ENCODE assay signal across 8 cellular contexts in the genomic region with DNA sequence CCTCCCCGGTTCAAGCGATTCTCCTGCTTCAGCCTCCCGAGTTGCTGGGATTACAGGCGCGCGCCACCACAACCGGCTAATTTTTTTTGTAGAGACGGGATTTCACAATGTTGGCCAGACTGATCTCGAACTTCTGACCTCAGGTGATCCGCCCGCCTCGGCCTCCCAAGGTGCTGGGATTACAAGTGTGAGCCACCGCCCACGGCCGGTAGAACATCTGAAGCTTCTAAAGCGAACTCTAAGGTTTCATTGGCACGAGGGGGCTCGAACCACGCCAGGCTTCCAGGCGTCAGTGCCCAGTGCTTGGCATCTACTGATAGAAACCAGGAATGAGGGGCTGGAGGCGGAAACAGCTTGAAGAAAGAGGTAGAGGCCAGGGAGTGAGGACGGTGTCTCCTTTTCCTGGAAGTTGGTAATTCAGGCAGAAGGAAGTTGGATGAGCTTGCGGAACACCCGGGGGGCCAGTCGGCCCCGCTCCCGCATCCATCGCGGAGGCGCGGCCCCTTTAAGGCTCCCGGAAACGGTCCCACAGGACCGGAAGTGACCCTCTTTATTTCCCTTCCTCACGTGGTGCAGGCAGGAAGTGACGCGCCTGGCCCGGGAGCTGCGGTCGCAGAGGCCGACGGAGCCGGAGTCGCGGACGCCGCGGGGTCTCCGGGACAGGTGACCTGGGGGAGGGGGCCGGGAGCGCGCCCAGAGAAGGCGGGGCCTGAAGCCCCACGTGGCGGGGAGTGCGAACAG. TPM values are rescaled to one million over a fixed set of nuclear protein-coding genes. Genes with fewer than 3 reads are reported as not detected.
DNase-seq lines count a peak whose midpoint lies in the region; ATAC-seq lines count a peak whose summit lies in the region.

A gene (plus strand): TSS at position 579 of the 741 bp plus-strand sequence. CDS start 1,876 bp downstream, outside the sequence.

- peaks cover 19 to 39% (median 32%) of the 10 kb centered on the region in 11 experiments; a peak in 18 of 22 replicates for H4K20me1 ChIP-seq in BLaER1 treated with 17β-estradiol and CSF1 and Interleukin-3, amounts not matched to agents 10 nM and 100 nM

- peak; percentile 97 for DNase-seq in GM19240 (ENCODE audit: insufficient read length, low spot score)
- DNase-seq in NCI-H524 (lab: John Stamatoyannopoulos, UW), result peak; percentile 96 to 98
- peak; percentile 85 for DNase-seq in activated CD4-positive, alpha-beta T cell treated with anti-CD3 and anti-CD28 coated beads, Interleukin-2, amount 50 U/mL, for 1 hour
- peak; percentile 99 for DNase-seq in ecto neural progenitor cell (ENCODE audit: low spot score)
- DNase-seq in lung microvascular endothelial cell (ENCODE audit: low read depth in 2 of 2), result peak; percentile 95 to 99
- DNase-seq in stimulated activated CD8-positive, alpha-beta memory T cell treated with anti-CD3 and anti-CD28 coated beads, Interleukin-12 subunit alpha, Interleukin-12 subunit beta, amount 100 ng/mL, for 24 hours (ENCODE audit: extremely low read depth), result peak; percentile 86

- H3K36me3 ChIP-seq in BLaER1 treated with 17β-estradiol and CSF1 and Interleukin-3, amounts not matched to agents 10 nM and 100 nM, result peaks cover 27 to 32% (median 30%) of the 10 kb centered on the region in 11 experiments

- peak within 1 kb of the TSS; percentile 61 to 75 (median 70) for H3K4me3 ChIP-seq in BLaER1 treated with 17β-estradiol and CSF1 and Interleukin-3, amounts not matched to agents 10 nM and 100 nM

- H3K27me3 ChIP-seq in BLaER1 treated with 17β-estradiol and CSF1 and Interleukin-3, amounts not matched to agents 10 nM and 100 nM, result no peaks in the 10 kb centered on the region

- peak; percentile 28 for ATAC-seq in HG03457 (IDR thresholded peaks at IDR 0.05; ENCODE audit: unreplicated experiment)

- H3K9me3 ChIP-seq in BLaER1 treated with 17β-estradiol and CSF1 and Interleukin-3, amounts not matched to agents 10 nM and 100 nM (replicated peaks in 1 of 11), result no peaks in the 10 kb centered on the region

- H3K4me1 ChIP-seq in BLaER1 treated with 17β-estradiol and CSF1 and Interleukin-3, amounts not matched to agents 10 nM and 100 nM, result peaks cover 21 to 34% (median 28%) of the 10 kb centered on the region in 10 experiments

- peak within 1 kb of the TSS; percentile 76 to 89 (median 83) for H3K9ac ChIP-seq in BLaER1 treated with 17β-estradiol and CSF1 and Interleukin-3, amounts not matched to agents 10 nM and 100 nM

- peak within 1 kb of the TSS; percentile 84 to 96 (median 92) for H3K27ac ChIP-seq in BLaER1 treated with 17β-estradiol and CSF1 and Interleukin-3, amounts not matched to agents 10 nM and 100 nM

- H3K4me2 ChIP-seq in BLaER1 treated with 17β-estradiol and CSF1 and Interleukin-3, amounts not matched to agents 10 nM and 100 nM, result peak within 1 kb of the TSS; percentile 89 to 99 (median 96)

RNA-seq across cellular contexts. Expression of the gene that starts here (rescaled TPM):
- 3.3 and 4.6 TPM in 2 replicates for total RNA-seq in lung microvascular endothelial cell

Comparison
In these comparisons a context has a peak if more than half of its experiments do, and no peak if none do; other contexts are left out.
1. Peak in every context shown above with its lines: DNase-seq, ATAC-seq, H3K4me3 ChIP-seq and H3K27ac ChIP-seq.